In the genomic region with DNA sequence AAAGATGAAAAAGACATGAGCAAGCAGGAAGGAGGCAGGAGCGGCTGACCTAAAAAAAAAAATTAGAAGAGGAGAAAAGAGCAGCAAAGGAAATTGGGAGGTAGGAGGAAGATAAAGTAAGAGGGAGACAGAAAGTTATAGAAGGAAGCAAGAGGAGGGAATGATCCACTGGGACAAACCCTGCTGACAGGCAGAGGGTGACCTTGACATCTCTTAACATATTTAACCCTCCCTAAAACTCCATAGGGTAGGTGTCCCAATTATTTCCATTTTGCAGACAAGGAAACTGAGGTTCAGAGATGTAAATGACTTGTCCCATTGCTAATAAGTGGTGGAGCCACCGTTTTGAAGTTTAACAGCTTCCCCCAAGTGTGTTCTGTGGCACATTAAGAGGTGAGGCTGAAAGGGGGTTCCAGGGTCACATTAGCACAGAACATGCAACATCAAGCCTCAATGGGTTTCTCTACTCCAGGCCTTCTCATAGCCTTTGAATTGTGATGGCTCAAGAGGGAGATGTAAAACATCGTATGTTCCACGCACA, we compare ENCODE assay signal across 2 cellular contexts.
TF ChIP-seq lines count a peak whose summit lies in the region.

No MANE protein-coding gene starts in this region.

TF ChIP-seq in HepG2, 621 proteins besides CTCF, POLR2A, EP300 and RAD21:
- TF ChIP-seq, protein P1, sequence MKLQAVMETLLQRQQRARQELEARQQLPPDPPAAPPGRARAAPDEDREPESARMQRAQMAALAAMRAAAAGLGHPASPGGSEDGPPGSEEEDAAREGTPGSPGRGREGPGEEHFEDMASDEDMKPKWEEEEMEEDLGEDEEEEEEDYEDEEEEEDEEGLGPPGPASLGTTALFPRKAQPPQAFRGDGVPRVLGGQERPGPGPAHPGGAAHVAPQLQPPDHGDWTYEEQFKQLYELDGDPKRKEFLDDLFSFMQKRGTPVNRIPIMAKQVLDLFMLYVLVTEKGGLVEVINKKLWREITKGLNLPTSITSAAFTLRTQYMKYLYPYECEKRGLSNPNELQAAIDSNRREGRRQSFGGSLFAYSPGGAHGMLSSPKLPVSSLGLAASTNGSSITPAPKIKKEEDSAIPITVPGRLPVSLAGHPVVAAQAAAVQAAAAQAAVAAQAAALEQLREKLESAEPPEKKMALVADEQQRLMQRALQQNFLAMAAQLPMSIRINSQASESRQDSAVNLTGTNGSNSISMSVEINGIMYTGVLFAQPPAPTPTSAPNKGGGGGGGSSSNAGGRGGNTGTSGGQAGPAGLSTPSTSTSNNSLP (IDR thresholded peaks at IDR 0.05; ENCODE audit: low read depth, low read length) = no peak
- TF ChIP-seq ZNF10 (CRISPR knock-in tag; IDR thresholded peaks at IDR 0.05; ENCODE audit: borderline replicate concordance, low read depth) (no peak), ZNF629 (CRISPR knock-in tag; conservative IDR thresholded peaks at IDR 0.05) (0 out of 2 replicates have a peak, but pooled peaks have one; percentile 28), ZNF12 (CRISPR knock-in tag; IDR thresholded peaks at IDR 0.05) (no peak)
- TF ChIP-seq, protein P2, sequence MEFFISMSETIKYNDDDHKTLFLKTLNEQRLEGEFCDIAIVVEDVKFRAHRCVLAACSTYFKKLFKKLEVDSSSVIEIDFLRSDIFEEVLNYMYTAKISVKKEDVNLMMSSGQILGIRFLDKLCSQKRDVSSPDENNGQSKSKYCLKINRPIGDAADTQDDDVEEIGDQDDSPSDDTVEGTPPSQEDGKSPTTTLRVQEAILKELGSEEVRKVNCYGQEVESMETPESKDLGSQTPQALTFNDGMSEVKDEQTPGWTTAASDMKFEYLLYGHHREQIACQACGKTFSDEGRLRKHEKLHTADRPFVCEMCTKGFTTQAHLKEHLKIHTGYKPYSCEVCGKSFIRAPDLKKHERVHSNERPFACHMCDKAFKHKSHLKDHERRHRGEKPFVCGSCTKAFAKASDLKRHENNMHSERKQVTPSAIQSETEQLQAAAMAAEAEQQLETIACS (CRISPR knock-in tag; IDR thresholded peaks at IDR 0.05) = no peak

TF ChIP-seq in K562, 482 proteins besides CTCF, POLR2A, EP300 and RAD21:
- TF ChIP-seq RBM25 (IDR thresholded peaks at IDR 0.05; ENCODE audit: low read depth, low read length, severe bottlenecking) (peak; percentile 10), ZZZ3 (IDR thresholded peaks at IDR 0.05) (no peak), HMG20B (CRISPR knock-in tag; IDR thresholded peaks at IDR 0.05) (no peak), CREB1 (IDR thresholded peaks at IDR 0.05) (no peak), CREB1 (CRISPR knock-in tag; IDR thresholded peaks at IDR 0.05) (no peak), STAT5B (CRISPR knock-in tag; IDR thresholded peaks at IDR 0.05) (no peak), KDM2B (CRISPR knock-in tag; IDR thresholded peaks at IDR 0.05) (no peak), HIVEP1 (CRISPR knock-in tag; IDR thresholded peaks at IDR 0.05) (no peak)
- TF ChIP-seq, protein P3, sequence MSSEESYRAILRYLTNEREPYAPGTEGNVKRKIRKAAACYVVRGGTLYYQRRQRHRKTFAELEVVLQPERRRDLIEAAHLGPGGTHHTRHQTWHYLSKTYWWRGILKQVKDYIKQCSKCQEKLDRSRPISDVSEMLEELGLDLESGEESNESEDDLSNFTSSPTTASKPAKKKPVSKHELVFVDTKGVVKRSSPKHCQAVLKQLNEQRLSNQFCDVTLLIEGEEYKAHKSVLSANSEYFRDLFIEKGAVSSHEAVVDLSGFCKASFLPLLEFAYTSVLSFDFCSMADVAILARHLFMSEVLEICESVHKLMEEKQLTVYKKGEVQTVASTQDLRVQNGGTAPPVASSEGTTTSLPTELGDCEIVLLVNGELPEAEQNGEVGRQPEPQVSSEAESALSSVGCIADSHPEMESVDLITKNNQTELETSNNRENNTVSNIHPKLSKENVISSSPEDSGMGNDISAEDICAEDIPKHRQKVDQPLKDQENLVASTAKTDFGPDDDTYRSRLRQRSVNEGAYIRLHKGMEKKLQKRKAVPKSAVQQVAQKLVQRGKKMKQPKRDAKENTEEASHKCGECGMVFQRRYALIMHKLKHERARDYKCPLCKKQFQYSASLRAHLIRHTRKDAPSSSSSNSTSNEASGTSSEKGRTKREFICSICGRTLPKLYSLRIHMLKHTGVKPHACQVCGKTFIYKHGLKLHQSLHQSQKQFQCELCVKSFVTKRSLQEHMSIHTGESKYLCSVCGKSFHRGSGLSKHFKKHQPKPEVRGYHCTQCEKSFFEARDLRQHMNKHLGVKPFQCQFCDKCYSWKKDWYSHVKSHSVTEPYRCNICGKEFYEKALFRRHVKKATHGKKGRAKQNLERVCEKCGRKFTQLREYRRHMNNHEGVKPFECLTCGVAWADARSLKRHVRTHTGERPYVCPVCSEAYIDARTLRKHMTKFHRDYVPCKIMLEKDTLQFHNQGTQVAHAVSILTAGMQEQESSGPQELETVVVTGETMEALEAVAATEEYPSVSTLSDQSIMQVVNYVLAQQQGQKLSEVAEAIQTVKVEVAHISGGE (CRISPR knock-in tag; IDR thresholded peaks at IDR 0.05) = peak in 1 of 3 experiments; percentile 69; a peak in 2 of 6 replicates
- TF ChIP-seq, protein P4, sequence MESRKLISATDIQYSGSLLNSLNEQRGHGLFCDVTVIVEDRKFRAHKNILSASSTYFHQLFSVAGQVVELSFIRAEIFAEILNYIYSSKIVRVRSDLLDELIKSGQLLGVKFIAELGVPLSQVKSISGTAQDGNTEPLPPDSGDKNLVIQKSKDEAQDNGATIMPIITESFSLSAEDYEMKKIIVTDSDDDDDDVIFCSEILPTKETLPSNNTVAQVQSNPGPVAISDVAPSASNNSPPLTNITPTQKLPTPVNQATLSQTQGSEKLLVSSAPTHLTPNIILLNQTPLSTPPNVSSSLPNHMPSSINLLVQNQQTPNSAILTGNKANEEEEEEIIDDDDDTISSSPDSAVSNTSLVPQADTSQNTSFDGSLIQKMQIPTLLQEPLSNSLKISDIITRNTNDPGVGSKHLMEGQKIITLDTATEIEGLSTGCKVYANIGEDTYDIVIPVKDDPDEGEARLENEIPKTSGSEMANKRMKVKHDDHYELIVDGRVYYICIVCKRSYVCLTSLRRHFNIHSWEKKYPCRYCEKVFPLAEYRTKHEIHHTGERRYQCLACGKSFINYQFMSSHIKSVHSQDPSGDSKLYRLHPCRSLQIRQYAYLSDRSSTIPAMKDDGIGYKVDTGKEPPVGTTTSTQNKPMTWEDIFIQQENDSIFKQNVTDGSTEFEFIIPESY (CRISPR knock-in tag; IDR thresholded peaks at IDR 0.05) = no peak
